12 cellular contexts compared by ENCODE assay signal in the genomic region with DNA sequence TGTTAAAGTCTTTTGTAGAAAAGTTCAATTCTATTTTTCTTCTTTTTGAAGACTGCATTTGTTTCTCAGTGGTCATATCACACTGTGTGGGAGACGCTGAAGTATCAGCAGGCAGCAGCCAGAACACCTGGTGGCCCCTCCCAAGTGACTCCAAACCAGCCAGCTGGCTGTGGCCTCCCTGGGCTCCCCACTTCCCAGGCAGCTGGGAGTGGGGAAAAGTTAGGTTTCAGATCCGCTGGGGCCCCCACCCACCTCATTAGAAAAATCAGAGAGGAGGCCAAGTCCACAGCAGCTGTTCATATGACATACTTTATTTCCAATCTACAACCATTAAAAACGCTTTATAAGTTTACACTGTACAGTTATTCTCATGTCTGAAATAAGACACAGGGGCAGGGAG.
"Had no signal": no experiment of that assay in that cellular context is flagged by ENCODE, and none has a peak within 500 bp of the region (broad histone marks: within the 10 kb centered on the region; RNA-seq: fewer than 3 reads in every experiment).

No MANE protein-coding gene starts in this region.

- H3K27me3 ChIP-seq: ascending aorta, foreskin keratinocyte, left lung, neutrophil had no signal

- H3K27ac ChIP-seq: ascending aorta, foreskin keratinocyte, left lung, neutrophil had no signal

- H3K9me3 ChIP-seq: ascending aorta, left lung, neutrophil had no signal

- H3K9me3 Mint-ChIP-seq: activated CD4-positive, alpha-beta memory T cell treated with anti-CD3 and anti-CD28 coated beads for 36 hours; activated T-cell treated with anti-CD3 and anti-CD28 coated beads, Interleukin-2, amount 50 U/mL, for 4 hours; stimulated activated naive B cell treated with anti-CD40 and anti-IgM and Interleukin-4, amounts not matched to agents 10 μg/mL and 1 μg/mL and 100 μg/mL, for 72 hours; T-helper 2 cell treated with Interferon-gamma antibody and Interleukin-4, amounts not matched to agents 5 μg/mL and 100 μg/mL, for 36 hours had no signal

- H3K4me1 ChIP-seq: foreskin keratinocyte had no signal

- H3K27ac Mint-ChIP-seq: activated CD4-positive, alpha-beta memory T cell treated with anti-CD3 and anti-CD28 coated beads for 36 hours; T-helper 2 cell treated with Interferon-gamma antibody and Interleukin-4, amounts not matched to agents 5 μg/mL and 100 μg/mL, for 36 hours had no signal

- DNase-seq: activated CD4-positive, alpha-beta memory T cell treated with anti-CD3 and anti-CD28 coated beads for 36 hours; activated naive CD4-positive, alpha-beta T cell; activated T-cell treated with anti-CD3 and anti-CD28 coated beads, Interleukin-2, amount 50 U/mL, for 4 hours; foreskin keratinocyte; left lung; stimulated activated CD4-positive, alpha-beta T cell treated with anti-CD3 and anti-CD28 coated beads, Interleukin-2, amount 100 ng/mL, for 24 hours; stimulated activated naive B cell treated with anti-CD40 and anti-IgM and Interleukin-4, amounts not matched to agents 10 μg/mL and 1 μg/mL and 100 μg/mL, for 72 hours; trophoblast cell had no signal

- H3K27me3 Mint-ChIP-seq: stimulated activated naive B cell treated with anti-CD40 and anti-IgM and Interleukin-4, amounts not matched to agents 10 μg/mL and 1 μg/mL and 100 μg/mL, for 72 hours had no signal

- H3K36me3 ChIP-seq: left lung, neutrophil had no signal

- ATAC-seq: activated CD4-positive, CD25-positive, alpha-beta regulatory T cell treated with anti-CD3 and anti-CD28 coated beads, Interleukin-2, amount 50 U/mL, for 24 hours; activated T-cell treated with anti-CD3 and anti-CD28 coated beads, Interleukin-2, amount 50 U/mL, for 4 hours; foreskin keratinocyte; left lung; stimulated activated naive B cell treated with anti-CD40 and anti-IgM and Interleukin-4, amounts not matched to agents 10 μg/mL and 1 μg/mL and 100 μg/mL, for 72 hours had no signal

- H3K4me3 Mint-ChIP-seq: activated CD4-positive, alpha-beta memory T cell treated with anti-CD3 and anti-CD28 coated beads for 36 hours; activated T-cell treated with anti-CD3 and anti-CD28 coated beads, Interleukin-2, amount 50 U/mL, for 4 hours; stimulated activated naive B cell treated with anti-CD40 and anti-IgM and Interleukin-4, amounts not matched to agents 10 μg/mL and 1 μg/mL and 100 μg/mL, for 72 hours; T-helper 2 cell treated with Interferon-gamma antibody and Interleukin-4, amounts not matched to agents 5 μg/mL and 100 μg/mL, for 36 hours had no signal

- H3K4me3 ChIP-seq: ascending aorta, left lung had no signal
